Comparison of ENCODE assay signal across 1 cellular context in genomic region chr12:51971679-51972423, GRCh38.
TF ChIP-seq lines count a peak whose summit lies in the region.

No MANE protein-coding gene starts in this region.

TF ChIP-seq in K562, 482 proteins besides CTCF, POLR2A, EP300 and RAD21 (continued from another document):
- TF ChIP-seq TFE3 (CRISPR knock-in tag; IDR thresholded peaks at IDR 0.05) (peak; percentile 25), ZNF445 (CRISPR knock-in tag; IDR thresholded peaks at IDR 0.05; ENCODE audit: low read depth) (no peak), ZFPM2 (CRISPR knock-in tag; IDR thresholded peaks at IDR 0.05) (no peak), THAP7 (CRISPR knock-in tag; IDR thresholded peaks at IDR 0.05) (no peak), ZNF778 (CRISPR knock-in tag; IDR thresholded peaks at IDR 0.05) (no peak), THAP12 (CRISPR knock-in tag; IDR thresholded peaks at IDR 0.05) (no peak), MGA (IDR thresholded peaks at IDR 0.05) (0 out of 2 replicates have a peak, but pooled peaks have one; percentile 7), SREBF1 (IDR thresholded peaks at IDR 0.05; ENCODE audit: borderline replicate concordance, low read depth, low read length) (no peak)
